Comparison of ENCODE assay signal across 31 cellular contexts in the genomic region with DNA sequence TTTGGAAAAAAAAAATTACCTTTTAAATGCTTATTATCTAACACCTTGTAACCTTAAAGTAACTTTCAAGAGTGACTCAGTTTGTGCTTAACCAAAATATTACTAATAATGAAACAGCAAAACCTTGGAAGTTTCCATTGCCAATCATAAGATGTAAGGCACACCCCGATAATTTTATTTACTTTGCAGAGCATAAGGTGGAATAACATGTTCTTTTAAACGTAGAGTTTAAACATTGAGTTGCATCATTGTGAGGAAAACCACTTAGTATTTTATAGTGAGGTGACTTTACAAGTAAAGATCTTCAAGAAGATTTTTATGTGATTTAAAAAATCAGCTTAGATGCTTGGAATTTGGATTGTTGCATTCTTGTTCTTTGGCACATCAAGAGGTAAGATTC. TPM values are rescaled to one million over a fixed set of nuclear protein-coding genes. Genes with fewer than 3 reads are reported as not detected.
"Had no signal": no experiment of that assay in that cellular context is flagged by ENCODE, and none has a peak within 500 bp of the region (broad histone marks: within the 10 kb centered on the region; RNA-seq: fewer than 3 reads in every experiment).

Gene PNLIPRP3 (plus strand): TSS at position 177 of the 400 bp plus-strand sequence. CDS start 166 bp downstream, at position 343.

- H3K27me3 ChIP-seq: colonic mucosa, gastrocnemius medialis, sigmoid colon, tibial nerve, upper lobe of left lung had no signal

- ATAC-seq: gastrocnemius medialis; left lobe of liver; naive thymus-derived CD8-positive, alpha-beta T cell; psoas muscle; right cardiac atrium; stimulated activated memory B cell treated with anti-CD40 and anti-IgM and Interleukin-4, amounts not matched to agents 10 μg/mL and 1 μg/mL and 100 μg/mL, for 72 hours; stimulated activated naive CD8-positive, alpha-beta T cell treated with anti-CD3 and anti-CD28 coated beads, Interleukin-15, Interleukin-2, amounts not matched to agents 100 U/mL and 50 U/mL, for 24 hours had no signal

- DNase-seq: colonic mucosa; effector CD8-positive, alpha-beta T cell; endodermal cell; gastrocnemius medialis; head of caudate nucleus; kidney; naive thymus-derived CD8-positive, alpha-beta T cell; nephron progenitor cell; nucleus accumbens; posterior cingulate gyrus; psoas muscle; right cardiac atrium; sigmoid colon; spleen; stimulated activated CD4-positive, alpha-beta T cell treated with anti-CD3 and anti-CD28 coated beads, Interleukin-4, amount 100 ng/mL, for 4 hours; stimulated activated naive CD8-positive, alpha-beta T cell treated with anti-CD3 and anti-CD28 coated beads, Interleukin-15, Interleukin-2, amounts not matched to agents 100 U/mL and 50 U/mL, for 24 hours; substantia nigra; upper lobe of left lung had no signal

- H3K4me1 ChIP-seq: colonic mucosa, gastrocnemius medialis, psoas muscle, sigmoid colon, spleen, tibial nerve, upper lobe of left lung had no signal

- H3K9me3 ChIP-seq: colonic mucosa, gastrocnemius medialis, psoas muscle, sigmoid colon, spleen, thoracic aorta, tibial nerve, upper lobe of left lung had no signal

- H3K36me3 ChIP-seq: colonic mucosa, gastrocnemius medialis, sigmoid colon, spleen, thoracic aorta, tibial nerve, upper lobe of left lung had no signal

- H3K27ac ChIP-seq: colonic mucosa, gastrocnemius medialis, psoas muscle, sigmoid colon, spleen, thoracic aorta, tibial nerve, upper lobe of left lung had no signal

- FAIRE-seq: urothelium cell line had no signal

- H3K4me3 ChIP-seq: colonic mucosa, gastrocnemius medialis, psoas muscle, sigmoid colon, spleen, thoracic aorta, tibial nerve, upper lobe of left lung had no signal

RNA-seq across cellular contexts. Expression of gene PNLIPRP3, which starts in this region (rescaled TPM):
- total RNA-seq: chondrocyte; colonic mucosa; endodermal cell; fibroblast of villous mesenchyme; gastrocnemius medialis; glomerular endothelial cell; kidney; left lobe of liver; liver; lung microvascular endothelial cell; mesenteric fat pad; naive thymus-derived CD8-positive, alpha-beta T cell; osteocyte; psoas muscle; renal cortical epithelial cell; right cardiac atrium; spleen; tibial nerve had no signal
- polyA plus RNA-seq: liver; naive thymus-derived CD8-positive, alpha-beta T cell; psoas muscle; right cardiac atrium; sigmoid colon; spleen had no signal
